Comparison of ENCODE assay signal across 20 cellular contexts in the genomic region with DNA sequence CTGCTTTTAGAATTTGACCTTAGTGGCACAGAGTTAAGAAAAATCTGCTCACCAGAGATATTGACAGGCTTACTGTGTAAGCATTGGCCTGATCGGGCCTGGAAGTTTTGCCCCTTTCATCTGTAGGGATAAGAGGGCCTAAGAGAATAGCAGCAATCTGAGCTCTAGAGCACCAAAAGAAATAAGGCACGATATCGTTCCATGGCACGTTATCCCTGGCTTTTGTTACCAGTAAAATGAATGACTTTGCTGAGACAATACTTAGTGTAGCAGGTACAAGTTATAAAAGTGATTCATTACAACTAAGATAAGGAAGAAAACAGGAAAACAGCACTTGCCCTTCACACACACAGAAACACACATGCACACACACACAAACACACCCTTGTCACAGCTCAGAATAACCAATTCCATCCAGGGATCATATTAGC. TPM values are rescaled to one million over a fixed set of nuclear protein-coding genes. Genes with fewer than 3 reads are reported as not detected.
DNase-seq lines count a peak whose midpoint lies in the region; ATAC-seq and TF ChIP-seq lines count a peak whose summit lies in the region.
"Had no signal": no experiment of that assay in that cellular context is flagged by ENCODE, and none has a peak within 500 bp of the region (broad histone marks: within the 10 kb centered on the region; RNA-seq: fewer than 3 reads in every experiment).

No MANE protein-coding gene starts in this region.

- H3K27ac ChIP-seq in rectal smooth muscle tissue (ENCODE audit: low read depth, low read length) (peak overlapping the region; percentile 64), aorta (ENCODE audit: low read depth in 1 of 2, low read length in 2 of 2) (no peak overlapping the region)
- H3K27ac ChIP-seq: BLaER1 treated with 17β-estradiol and CSF1 and Interleukin-3, amounts not matched to agents 10 nM and 100 nM; lower lobe of right lung; SK-N-MC; WERI-Rb-1 had no signal

- no peaks in the 10 kb centered on the region for H3K9me3 ChIP-seq in aorta (ENCODE audit: control insufficient read depth, low read length)
- H3K9me3 ChIP-seq: BLaER1 treated with 17β-estradiol and CSF1 and Interleukin-3, amounts not matched to agents 10 nM and 100 nM; lower lobe of right lung had no signal

- ATAC-seq in aorta (ENCODE audit: low FRiP score) (no peak), GM19351 (IDR thresholded peaks at IDR 0.05; ENCODE audit: unreplicated experiment) (no peak)
- ATAC-seq: activated CD8-positive, alpha-beta memory T cell treated with anti-CD3 and anti-CD28 coated beads, Interleukin-2, amount 10 ng/mL, durations not matched to agents 7 days and 5 days; lower lobe of right lung had no signal

- TF ChIP-seq CTCF in WI38 (IDR thresholded peaks at IDR 0.05; ENCODE audit: low read depth, low read length) (no peak), foreskin fibroblast (IDR thresholded peaks at IDR 0.05; ENCODE audit: low read depth, low read length) (no peak)

- WGBS in aorta, 2 donors = 94 to 95% methylated on average over 4 of the region's 4 CpGs

- H3K4me1 ChIP-seq in rectal smooth muscle tissue (ENCODE audit: control insufficient read depth, insufficient read depth, low read length) (peaks cover 49% of the 10 kb centered on the region), aorta (ENCODE audit: control insufficient read depth in 1 of 2, insufficient read depth in 2 of 2, low read length in 2 of 2) (no peaks in the 10 kb centered on the region)

- H3K36me3 ChIP-seq in rectal smooth muscle tissue (ENCODE audit: control insufficient read depth, insufficient read depth, low read length) = peaks cover 70% of the 10 kb centered on the region
- no peaks in the 10 kb centered on the region for H3K36me3 ChIP-seq in aorta (ENCODE audit: control insufficient read depth in 1 of 2, insufficient read depth in 2 of 2, low read length in 1 of 2)
- H3K36me3 ChIP-seq: WERI-Rb-1 had no signal

- H3K4me3 ChIP-seq in WI38 (ENCODE audit: low read depth, low read length) (peak overlapping the region; percentile 28), foreskin fibroblast (ENCODE audit: low read depth in 1 of 2, low read length in 2 of 2) (peak overlapping the region; percentile 83 to 97), rectal smooth muscle tissue (ENCODE audit: low read length) (peak overlapping the region; percentile 49), aorta (ENCODE audit: low read length in 2 of 2) (no peak overlapping the region)
- H3K4me3 ChIP-seq: BLaER1 treated with 17β-estradiol and CSF1 and Interleukin-3, amounts not matched to agents 10 nM and 100 nM; lower lobe of right lung; SK-N-MC had no signal

- intact Hi-C loops in aorta (cut with DNase I) = loop anchor here in 1 of 2 donors (10.0 kb wide), 2 partner anchors 461 to 771 kb away; no protein-coding TSS in a partner anchor

- H3K27me3 ChIP-seq in rectal smooth muscle tissue (ENCODE audit: control insufficient read depth, insufficient read depth, low read length) (no peaks in the 10 kb centered on the region), aorta (ENCODE audit: control insufficient read depth in 1 of 2, insufficient read depth in 2 of 2, low read length in 1 of 2) (no peaks in the 10 kb centered on the region)

- no peak overlapping the region for H3K9ac ChIP-seq in rectal smooth muscle tissue (ENCODE audit: low read length)
- H3K9ac ChIP-seq: BLaER1 treated with 17β-estradiol and CSF1 and Interleukin-3, amounts not matched to agents 10 nM and 100 nM had no signal

- DNase-seq in EH (ENCODE audit: low read depth) (peak; percentile 65), foreskin fibroblast (peak in 1 of 2 donors; percentile 11), aorta (no peak), amygdala (lab: John Stamatoyannopoulos, UW) (no peak)
- DNase-seq in stimulated activated CD4-positive, alpha-beta T cell treated with anti-CD3 and anti-CD28 coated beads, Interleukin-4, amount 100 ng/mL, for 4 hours = no peak
- DNase-seq: activated CD8-positive, alpha-beta memory T cell treated with anti-CD3 and anti-CD28 coated beads, Interleukin-2, amount 10 ng/mL, durations not matched to agents 7 days and 5 days; activated naive CD4-positive, alpha-beta T cell treated with anti-CD3 and anti-CD28 coated beads for 36 hours; caudate nucleus; DMS79 treated with DMSO at 0.1 percent for 48 hours; lower lobe of right lung; NCI-H1105; NCI-H2227 treated with DMSO at 0.1 percent for 48 hours; occipital lobe; stimulated activated CD4-positive, alpha-beta T cell treated with anti-CD3 and anti-CD28 coated beads, Interleukin-12 subunit alpha, Interleukin-12 subunit beta, amount 100 ng/mL, for 4 hours; WERI-Rb-1 had no signal

RNA-seq across cellular contexts. Expression of a gene that starts 5.0 kb away (rescaled TPM):
- 1,000 to 10,000 TPM in 1 of 2 donors, 100 to 1,000 TPM in 1; 270 to 1,398 TPM for total RNA-seq in aorta
- polyA plus RNA-seq in aorta = 10 to 100 TPM in 1 of 2 donors, 1 to 10 TPM in 1; 9.8 to 24.1 TPM

Comparison
In these comparisons a context has a peak if more than half of its experiments do, and no peak if none do; other contexts are left out.
1. H3K4me3 ChIP-seq: peak in WI38 (single experiment), foreskin fibroblast (2 of 2) and rectal smooth muscle tissue (single experiment); none in aorta (0 of 2).